Comparison of ENCODE assay signal across 8 cellular contexts in genomic region chr1:70504176-70504820, GRCh38.
DNase-seq lines count a peak whose midpoint lies in the region; TF ChIP-seq lines count a peak whose summit lies in the region.

No MANE protein-coding gene starts in this region.

- H3K27ac ChIP-seq in trophoblast cell (ENCODE audit: low read depth, low read length) (peak overlapping the region; percentile 81), prostate gland (no peak overlapping the region)

- H2AFZ ChIP-seq in trophoblast cell (ENCODE audit: insufficient read depth, low read length, poor library complexity) = no peak overlapping the region

- H3K4me1 ChIP-seq in trophoblast cell (ENCODE audit: control insufficient read depth in 1 of 2, insufficient read depth in 2 of 2, low read length in 2 of 2) = peaks cover 2 to 5% of the 10 kb centered on the region in 2 experiments
- no peaks in the 10 kb centered on the region for H3K4me1 ChIP-seq in prostate gland (replicated peaks)

- no peak overlapping the region for H3K14ac ChIP-seq in trophoblast cell (ENCODE audit: low read length)

- H3K27me3 ChIP-seq in trophoblast cell (ENCODE audit: insufficient read depth, low read length) (no peaks in the 10 kb centered on the region), prostate gland (replicated peaks; ENCODE audit: insufficient read depth) (no peaks in the 10 kb centered on the region)

- no peak overlapping the region for H4K8ac ChIP-seq in trophoblast cell (ENCODE audit: low read depth, low read length)

- no peak overlapping the region for H2BK120ac ChIP-seq in trophoblast cell (ENCODE audit: insufficient read depth, low read length, poor library complexity)

- H3K9ac ChIP-seq in trophoblast cell (ENCODE audit: low read length) = no peak overlapping the region

- no peak overlapping the region for H4K91ac ChIP-seq in trophoblast cell (ENCODE audit: low read depth, low read length)

- no peak for TF ChIP-seq CTCF in prostate gland (IDR thresholded peaks at IDR 0.05)

- no peaks in the 10 kb centered on the region for H3K79me2 ChIP-seq in trophoblast cell (ENCODE audit: control insufficient read depth, insufficient read depth, low read length, poor library complexity)

- H3K79me1 ChIP-seq in trophoblast cell (ENCODE audit: low read length) = peaks cover 1% of the 10 kb centered on the region

- H3K4me3 ChIP-seq in trophoblast cell (ENCODE audit: low read depth, low read length) = no peak overlapping the region
- no peak overlapping the region for H3K4me3 ChIP-seq in prostate gland

- intact Hi-C loops in prostate gland (cut with DNase I) = loop anchor here (10.0 kb wide), 1 partner anchor 369 kb away; no protein-coding TSS in a partner anchor

- in situ Hi-C loops in G401 (cut with HindIII; ENCODE audit: low sequenced_read_pairs) = loop anchor here (25.0 kb wide), 1 partner anchor 367 kb away; no protein-coding TSS in a partner anchor

- H4K12ac ChIP-seq in trophoblast cell (ENCODE audit: low read depth, low read length) = no peak overlapping the region

- no peak overlapping the region for H3K18ac ChIP-seq in trophoblast cell (ENCODE audit: low read length)

- H3K4me2 ChIP-seq in trophoblast cell (ENCODE audit: low read length) = no peak overlapping the region

- no peak for TF ChIP-seq POLR2A in prostate gland (IDR thresholded peaks at IDR 0.05)

- WGBS in trophoblast cell (ENCODE audit: extremely low coverage, insufficient coverage, insufficient read length) = no CpG with 5 or more reads among the region's 7 CpGs
- WGBS in prostate gland = 90% methylated on average over 7 of the region's 7 CpGs

- no peak overlapping the region for H3K4ac ChIP-seq in trophoblast cell (ENCODE audit: low read depth, low read length)

- H3K9me3 ChIP-seq in trophoblast cell (ENCODE audit: insufficient read depth, low read depth, low read length) (peaks cover 1% of the 10 kb centered on the region), prostate gland (no peaks in the 10 kb centered on the region)

- H2AK5ac ChIP-seq in trophoblast cell (ENCODE audit: low read length) = no peak overlapping the region

- H2BK12ac ChIP-seq in trophoblast cell (ENCODE audit: low read length) = peak overlapping the region; percentile 96

- no peak overlapping the region for H2BK5ac ChIP-seq in trophoblast cell (ENCODE audit: low read depth, low read length, poor library complexity)

- H3K36me3 ChIP-seq in trophoblast cell (ENCODE audit: control insufficient read depth in 1 of 2, insufficient read depth in 2 of 2, low read length in 2 of 2) = no peaks in the 10 kb centered on the region
- no peaks in the 10 kb centered on the region for H3K36me3 ChIP-seq in prostate gland

- no peak overlapping the region for H3K23ac ChIP-seq in trophoblast cell (ENCODE audit: low read length)

- DNase-seq in NCI-H1105 treated with DMSO at 0.1 percent for 48 hours (lab: John Stamatoyannopoulos, UW) (peak; percentile 7), NCI-H1105 (lab: John Stamatoyannopoulos, UW) (no peak), HCEC 1CT (peak; percentile 5), MV-4-11 (lab: John Stamatoyannopoulos, UW) (peak; percentile 63), trophoblast cell (peak; percentile 11 to 30), cerebellar nuclear complex (lab: John Stamatoyannopoulos, UW) (no peak), prostate gland (ENCODE audit: low spot score) (no peak), G401 (ENCODE audit: low spot score) (no peak)

Comparison
In these comparisons a context has a peak if more than half of its experiments do, and no peak if none do; other contexts are left out.
1. DNase-seq: peak in NCI-H1105 treated with DMSO at 0.1 percent for 48 hours (single experiment), HCEC 1CT (single experiment), MV-4-11 (single experiment) and trophoblast cell (2 of 2); none in NCI-H1105 (single experiment), cerebellar nuclear complex (0 of 2), prostate gland (single experiment) and G401 (single experiment).